ENCODE assay signal across 1 cellular context in the genomic region with DNA sequence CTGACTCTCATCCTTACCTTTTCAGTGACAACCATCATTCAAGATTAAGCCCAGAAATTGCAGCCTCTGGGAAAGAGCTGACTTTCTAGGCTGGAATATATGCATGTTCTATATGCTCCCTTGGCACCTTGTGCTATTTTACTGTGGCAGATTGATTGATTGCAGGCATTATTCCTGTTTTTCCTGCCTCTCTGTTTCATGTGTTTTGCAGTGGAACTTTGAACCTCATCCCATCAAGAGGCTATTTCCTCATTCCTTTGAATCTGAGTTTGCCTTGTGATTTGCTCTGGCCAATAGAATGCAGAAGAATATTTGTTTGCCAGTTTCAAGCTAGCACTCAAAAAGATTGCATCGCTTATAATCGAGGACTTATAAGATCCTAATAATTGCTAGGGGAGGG.
TF ChIP-seq lines count a peak whose summit lies in the region.

No MANE protein-coding gene starts in this region.

TF ChIP-seq in GM23338, 12 proteins besides CTCF, POLR2A, EP300 and RAD21 (continued from another document):
- TF ChIP-seq, protein P1, sequence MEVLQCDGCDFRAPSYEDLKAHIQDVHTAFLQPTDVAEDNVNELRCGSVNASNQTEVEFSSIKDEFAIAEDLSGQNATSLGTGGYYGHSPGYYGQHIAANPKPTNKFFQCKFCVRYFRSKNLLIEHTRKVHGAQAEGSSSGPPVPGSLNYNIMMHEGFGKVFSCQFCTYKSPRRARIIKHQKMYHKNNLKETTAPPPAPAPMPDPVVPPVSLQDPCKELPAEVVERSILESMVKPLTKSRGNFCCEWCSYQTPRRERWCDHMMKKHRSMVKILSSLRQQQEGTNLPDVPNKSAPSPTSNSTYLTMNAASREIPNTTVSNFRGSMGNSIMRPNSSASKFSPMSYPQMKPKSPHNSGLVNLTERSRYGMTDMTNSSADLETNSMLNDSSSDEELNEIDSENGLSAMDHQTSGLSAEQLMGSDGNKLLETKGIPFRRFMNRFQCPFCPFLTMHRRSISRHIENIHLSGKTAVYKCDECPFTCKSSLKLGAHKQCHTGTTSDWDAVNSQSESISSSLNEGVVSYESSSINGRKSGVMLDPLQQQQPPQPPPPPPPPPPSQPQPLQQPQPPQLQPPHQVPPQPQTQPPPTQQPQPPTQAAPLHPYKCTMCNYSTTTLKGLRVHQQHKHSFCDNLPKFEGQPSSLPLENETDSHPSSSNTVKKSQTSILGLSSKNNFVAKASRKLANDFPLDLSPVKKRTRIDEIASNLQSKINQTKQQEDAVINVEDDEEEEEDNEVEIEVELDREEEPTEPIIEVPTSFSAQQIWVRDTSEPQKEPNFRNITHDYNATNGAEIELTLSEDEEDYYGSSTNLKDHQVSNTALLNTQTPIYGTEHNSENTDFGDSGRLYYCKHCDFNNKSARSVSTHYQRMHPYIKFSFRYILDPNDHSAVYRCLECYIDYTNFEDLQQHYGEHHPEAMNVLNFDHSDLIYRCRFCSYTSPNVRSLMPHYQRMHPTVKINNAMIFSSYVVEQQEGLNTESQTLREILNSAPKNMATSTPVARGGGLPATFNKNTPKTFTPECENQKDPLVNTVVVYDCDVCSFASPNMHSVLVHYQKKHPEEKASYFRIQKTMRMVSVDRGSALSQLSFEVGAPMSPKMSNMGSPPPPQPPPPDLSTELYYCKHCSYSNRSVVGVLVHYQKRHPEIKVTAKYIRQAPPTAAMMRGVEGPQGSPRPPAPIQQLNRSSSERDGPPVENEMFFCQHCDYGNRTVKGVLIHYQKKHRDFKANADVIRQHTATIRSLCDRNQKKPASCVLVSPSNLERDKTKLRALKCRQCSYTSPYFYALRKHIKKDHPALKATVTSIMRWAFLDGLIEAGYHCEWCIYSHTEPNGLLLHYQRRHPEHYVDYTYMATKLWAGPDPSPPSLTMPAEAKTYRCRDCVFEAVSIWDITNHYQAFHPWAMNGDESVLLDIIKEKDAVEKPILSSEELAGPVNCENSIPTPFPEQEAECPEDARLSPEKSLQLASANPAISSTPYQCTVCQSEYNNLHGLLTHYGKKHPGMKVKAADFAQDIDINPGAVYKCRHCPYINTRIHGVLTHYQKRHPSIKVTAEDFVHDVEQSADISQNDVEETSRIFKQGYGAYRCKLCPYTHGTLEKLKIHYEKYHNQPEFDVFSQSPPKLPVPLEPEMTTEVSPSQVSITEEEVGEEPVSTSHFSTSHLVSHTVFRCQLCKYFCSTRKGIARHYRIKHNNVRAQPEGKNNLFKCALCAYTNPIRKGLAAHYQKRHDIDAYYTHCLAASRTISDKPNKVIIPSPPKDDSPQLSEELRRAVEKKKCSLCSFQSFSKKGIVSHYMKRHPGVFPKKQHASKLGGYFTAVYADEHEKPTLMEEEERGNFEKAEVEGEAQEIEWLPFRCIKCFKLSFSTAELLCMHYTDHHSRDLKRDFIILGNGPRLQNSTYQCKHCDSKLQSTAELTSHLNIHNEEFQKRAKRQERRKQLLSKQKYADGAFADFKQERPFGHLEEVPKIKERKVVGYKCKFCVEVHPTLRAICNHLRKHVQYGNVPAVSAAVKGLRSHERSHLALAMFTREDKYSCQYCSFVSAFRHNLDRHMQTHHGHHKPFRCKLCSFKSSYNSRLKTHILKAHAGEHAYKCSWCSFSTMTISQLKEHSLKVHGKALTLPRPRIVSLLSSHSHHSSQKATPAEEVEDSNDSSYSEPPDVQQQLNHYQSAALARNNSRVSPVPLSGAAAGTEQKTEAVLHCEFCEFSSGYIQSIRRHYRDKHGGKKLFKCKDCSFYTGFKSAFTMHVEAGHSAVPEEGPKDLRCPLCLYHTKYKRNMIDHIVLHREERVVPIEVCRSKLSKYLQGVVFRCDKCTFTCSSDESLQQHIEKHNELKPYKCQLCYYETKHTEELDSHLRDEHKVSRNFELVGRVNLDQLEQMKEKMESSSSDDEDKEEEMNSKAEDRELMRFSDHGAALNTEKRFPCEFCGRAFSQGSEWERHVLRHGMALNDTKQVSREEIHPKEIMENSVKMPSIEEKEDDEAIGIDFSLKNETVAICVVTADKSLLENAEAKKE (CRISPR knock-in tag; IDR thresholded peaks at IDR 0.05), result no peak
